In genomic region chr11:85118151-85118550, GRCh38 we compare ENCODE assay signal across 26 cellular contexts.
DNase-seq lines count a peak whose midpoint lies in the region; TF ChIP-seq lines count a peak whose summit lies in the region.
"Had no signal": no experiment of that assay in that cellular context is flagged by ENCODE, and none has a peak within 500 bp of the region (broad histone marks: within the 10 kb centered on the region; RNA-seq: fewer than 3 reads in every experiment).

No MANE protein-coding gene starts in this region.

- dilution Hi-C loops in mammary epithelial cell (cut with HindIII; ENCODE audit: low sequenced_read_pairs), result no loop called here

- no peaks in the 10 kb centered on the region for H3K9me3 ChIP-seq in mammary epithelial cell (replicated peaks; ENCODE audit: insufficient read depth, low read length)
- no peaks in the 10 kb centered on the region for H3K9me3 ChIP-seq in breast epithelium
- no peaks in the 10 kb centered on the region for H3K9me3 ChIP-seq in smooth muscle cell (replicated peaks; ENCODE audit: low read depth)
- H3K9me3 ChIP-seq: upper lobe of left lung had no signal

- H3K4me3 ChIP-seq in mammary epithelial cell (replicated peaks in 1 of 3; ENCODE audit: insufficient read depth in 1 of 3, low read depth in 2 of 3, low read length in 3 of 3) (no peak overlapping the region), breast epithelium (no peak overlapping the region), choroid plexus epithelial cell (ENCODE audit: low read depth, low read length) (no peak overlapping the region), smooth muscle cell (no peak overlapping the region)
- H3K4me3 ChIP-seq: dorsolateral prefrontal cortex, upper lobe of left lung had no signal

- in situ Hi-C loops in mammary epithelial cell (cut with MboI; ENCODE audit: low sequenced_read_pairs in 2 of 2), result no loop called here

- 58% methylated on average over 1 of the region's 1 CpG for WGBS in mammary epithelial cell (ENCODE audit: low coverage, missing lambda C conversion rate)
- WGBS in smooth muscle cell (ENCODE audit: low lambda C conversion rate), result 52% methylated on average over 1 of the region's 1 CpG

- peaks cover 5% of the 10 kb centered on the region for H3F3A ChIP-seq in smooth muscle cell (ENCODE audit: low read depth)

- H3K36me3 ChIP-seq in mammary epithelial cell (ENCODE audit: insufficient read depth, low read length) (no peaks in the 10 kb centered on the region), breast epithelium (no peaks in the 10 kb centered on the region), smooth muscle cell (ENCODE audit: low read depth) (no peaks in the 10 kb centered on the region)
- H3K36me3 ChIP-seq: upper lobe of left lung had no signal

- H3K79me2 ChIP-seq in mammary epithelial cell (ENCODE audit: insufficient read depth, low read length) (no peaks in the 10 kb centered on the region), smooth muscle cell (ENCODE audit: low read depth) (no peaks in the 10 kb centered on the region)

- no peak overlapping the region for H2AFZ ChIP-seq in mammary epithelial cell (ENCODE audit: low read depth, low read length)
- no peak overlapping the region for H2AFZ ChIP-seq in smooth muscle cell (ENCODE audit: low read depth)

- H4K20me1 ChIP-seq in mammary epithelial cell (ENCODE audit: insufficient read depth, low read length), result no peaks in the 10 kb centered on the region
- no peaks in the 10 kb centered on the region for H4K20me1 ChIP-seq in smooth muscle cell (ENCODE audit: low read depth)

- intact Hi-C loops in mammary epithelial cell (cut with micrococcal nuclease) (no loop called here), breast epithelium (cut with DNase I; ENCODE audit: low total_unique reads) (no loop called here)

- CTCF ChIA-PET in mammary epithelial cell (lab: Charles Lee; ENCODE audit: low non-redundant PET), result no interaction called here

- no peak overlapping the region for H3K4me2 ChIP-seq in mammary epithelial cell (ENCODE audit: insufficient read depth, low read depth, low read length)
- no peak overlapping the region for H3K4me2 ChIP-seq in smooth muscle cell

- peaks cover 6% of the 10 kb centered on the region for H3K4me1 ChIP-seq in mammary epithelial cell (ENCODE audit: insufficient read depth, low read length)
- no peaks in the 10 kb centered on the region for H3K4me1 ChIP-seq in breast epithelium
- H3K4me1 ChIP-seq in smooth muscle cell (ENCODE audit: low read depth), result peaks cover 10% of the 10 kb centered on the region
- H3K4me1 ChIP-seq: upper lobe of left lung had no signal

- H3K9ac ChIP-seq in mammary epithelial cell (ENCODE audit: insufficient read depth, low read length) (no peak overlapping the region), smooth muscle cell (ENCODE audit: low read depth) (no peak overlapping the region)

- H3K27me3 ChIP-seq in mammary epithelial cell (ENCODE audit: insufficient read depth, low read length) (peaks cover 5% of the 10 kb centered on the region), breast epithelium (no peaks in the 10 kb centered on the region), smooth muscle cell (ENCODE audit: low read depth) (no peaks in the 10 kb centered on the region)
- H3K27me3 ChIP-seq: dorsolateral prefrontal cortex, upper lobe of left lung had no signal

- DNase-seq in mammary epithelial cell (peak; percentile 3), breast epithelium (ENCODE audit: low spot score in 2 of 2) (no peak), NCI-H82 treated with DMSO at 0.1 percent for 48 hours (lab: John Stamatoyannopoulos, UW; ENCODE audit: unreplicated experiment) (peak; percentile 91), choroid plexus epithelial cell (ENCODE audit: low read depth) (peak; percentile 19), smooth muscle cell (lab: John Stamatoyannopoulos, UW; ENCODE audit: unreplicated experiment) (no peak), COLO829 (ENCODE audit: low spot score) (no peak), GM10266 (ENCODE audit: extremely low spot score) (no peak), DMS153 (lab: John Stamatoyannopoulos, UW) (no peak)
- DNase-seq: 8988T; activated CD4-positive, alpha-beta T cell treated with anti-CD3 and anti-CD28 coated beads, Interleukin-2, amount 50 U/mL, for 4 hours; activated naive CD4-positive, alpha-beta T cell treated with anti-CD3 and anti-CD28 coated beads, Interleukin-2, amount 50 U/mL, for 16 hours; AML-193; dorsolateral prefrontal cortex; head of caudate nucleus; Kasumi-1; left colon; NCI-H187; NCI-H2227 treated with DMSO at 0.1 percent for 48 hours; NCI-H748 treated with DMSO at 0.1 percent for 48 hours; nucleus accumbens; OCI-M1; SHP77; small intestine; stimulated activated CD4-positive, alpha-beta T cell treated with anti-CD3 and anti-CD28 coated beads, Interleukin-2, amount 100 ng/mL, for 24 hours; substantia nigra; upper lobe of left lung had no signal

- no TSS peak for BruUV-seq in mammary epithelial cell (replicated peaks; lab: Mats Ljungman, UMichigan)

- TF ChIP-seq CTCF in mammary epithelial cell (conservative IDR thresholded peaks at IDR 0.05 in 1 of 2, IDR thresholded peaks at IDR 0.05 in 1 of 2; ENCODE audit: extremely low read depth in 1 of 2, insufficient read depth in 1 of 2, low read depth in 1 of 2, low read length in 2 of 2), result no peak
- TF ChIP-seq CTCF in breast epithelium (IDR thresholded peaks at IDR 0.05), result no peak
- TF ChIP-seq CTCF in choroid plexus epithelial cell (conservative IDR thresholded peaks at IDR 0.05; ENCODE audit: low read depth, low read length), result no peak
- no peak for TF ChIP-seq CTCF in smooth muscle cell (IDR thresholded peaks at IDR 0.05; ENCODE audit: borderline replicate concordance, insufficient read depth, poor library complexity, severe bottlenecking)
- no peak for TF ChIP-seq CTCF in GM10266 (IDR thresholded peaks at IDR 0.05; ENCODE audit: control insufficient read depth, insufficient read depth, low read depth, missing control alignments)

- TF ChIP-seq POLR2A in breast epithelium (IDR thresholded peaks at IDR 0.05), result no peak

- H3K27ac ChIP-seq in mammary epithelial cell (ENCODE audit: insufficient read depth, low read depth, low read length) (no peak overlapping the region), breast epithelium (no peak overlapping the region), smooth muscle cell (ENCODE audit: low read depth) (peak overlapping the region; percentile 19)
- H3K27ac ChIP-seq: dorsolateral prefrontal cortex, upper lobe of left lung had no signal

Comparison
In these comparisons a context has a peak if more than half of its experiments do, and no peak if none do; other contexts are left out.
1. DNase-seq: peak in mammary epithelial cell (single experiment), NCI-H82 treated with DMSO at 0.1 percent for 48 hours (single experiment) and choroid plexus epithelial cell (single experiment); none in breast epithelium (0 of 2), smooth muscle cell (single experiment), COLO829 (single experiment), GM10266 (single experiment) and DMS153 (single experiment).